Comparison of ENCODE assay signal across 19 cellular contexts in genomic region chr7:158825628-158826289, GRCh38. TPM values are rescaled to one million over a fixed set of nuclear protein-coding genes. Genes with fewer than 3 reads are reported as not detected.
A peak's percentile ranks its signal among the peaks of the same experiment; 100 is the strongest.
DNase-seq lines count a peak whose midpoint lies in the region; ATAC-seq, FAIRE-seq and TF ChIP-seq lines count a peak whose summit lies in the region.
"Had no signal": no experiment of that assay in that cellular context is flagged by ENCODE, and none has a peak within 500 bp of the region (broad histone marks: within the 10 kb centered on the region; RNA-seq: fewer than 3 reads in every experiment).

No MANE protein-coding gene starts in this region.

- WGBS in mammary epithelial cell (ENCODE audit: low coverage, missing lambda C conversion rate) = 99% methylated on average over 8 of the region's 8 CpGs
- WGBS in GM12878 (ENCODE audit: insufficient coverage, insufficient replicate concordance, low lambda C conversion rate, missing lambda C conversion rate) = 59% methylated on average over 8 of the region's 8 CpGs

- peak overlapping the region; percentile 30 for H3K27ac Mint-ChIP-seq in stimulated activated effector memory CD8-positive, alpha-beta T cell treated with anti-CD3 and anti-CD28 coated beads, Interleukin-12 subunit alpha, Interleukin-12 subunit beta, amount 100 ng/mL, for 72 hours

- in situ Hi-C loops in mammary epithelial cell (cut with MboI; ENCODE audit: low sequenced_read_pairs in 2 of 2) = no loop called here
- in situ Hi-C loops in GM12878 (cut with MboI) = no loop called here
- in situ Hi-C loops in HAP-1 (cut with MboI; ENCODE audit: low sequenced_read_pairs) = no loop called here

- no peaks in the 10 kb centered on the region for H3K27me3 ChIP-seq in mammary epithelial cell (ENCODE audit: insufficient read depth, low read length)
- H3K27me3 ChIP-seq in breast epithelium = no peaks in the 10 kb centered on the region
- no peaks in the 10 kb centered on the region for H3K27me3 ChIP-seq in Loucy (ENCODE audit: insufficient read depth, low read length, poor library complexity, severe bottlenecking)
- no peaks in the 10 kb centered on the region for H3K27me3 ChIP-seq in GM12878 (replicated peaks in 1 of 2; ENCODE audit: control insufficient read depth in 2 of 2, insufficient read depth in 2 of 2, low read length in 1 of 2)
- no peaks in the 10 kb centered on the region for H3K27me3 ChIP-seq in HAP-1 (ENCODE audit: low read depth)
- H3K27me3 ChIP-seq: neutrophil, suprapubic skin had no signal

- no peaks in the 10 kb centered on the region for H4K20me1 ChIP-seq in mammary epithelial cell (ENCODE audit: insufficient read depth, low read length)
- H4K20me1 ChIP-seq in Loucy (ENCODE audit: insufficient read depth, low read length, poor library complexity, severe bottlenecking) = peaks cover 9% of the 10 kb centered on the region
- H4K20me1 ChIP-seq in GM12878 (ENCODE audit: control insufficient read depth, insufficient read depth) = no peaks in the 10 kb centered on the region

- H3K9me3 ChIP-seq in mammary epithelial cell (replicated peaks; ENCODE audit: insufficient read depth, low read length) (no peaks in the 10 kb centered on the region), breast epithelium (no peaks in the 10 kb centered on the region), Loucy (ENCODE audit: insufficient read depth, low read depth, low read length) (no peaks in the 10 kb centered on the region), GM12878 (replicated peaks; ENCODE audit: control insufficient read depth, insufficient read depth, low read length) (no peaks in the 10 kb centered on the region), HAP-1 (no peaks in the 10 kb centered on the region)
- H3K9me3 ChIP-seq: neutrophil, suprapubic skin had no signal

- SMC1A ChIA-PET in GM12878 (lab: Charles Lee; ENCODE audit: uncharacterized antibody, unreplicated experiment) = interaction anchor here (1.3 kb wide), 1 partner anchor 38 kb away, joined by 4 read pairs; no protein-coding TSS in a partner anchor

- RAD21 ChIA-PET in GM12878 (lab: Charles Lee; ENCODE audit: unreplicated experiment) = interaction anchor here (0.6 to 5.2 kb wide), 3 partner anchors 38 to 151 kb away, joined by 3 to 27 read pairs (median 15); no protein-coding TSS in a partner anchor

- ATAC-seq in GM12878 = no peak
- no peak for ATAC-seq in stimulated activated effector memory CD8-positive, alpha-beta T cell treated with anti-CD3 and anti-CD28 coated beads, Interleukin-12 subunit alpha, Interleukin-12 subunit beta, amount 100 ng/mL, for 72 hours
- no peak for ATAC-seq in HG03469 (IDR thresholded peaks at IDR 0.05; ENCODE audit: unreplicated experiment)

- H3K4me3 ChIP-seq in mammary epithelial cell (replicated peaks in 1 of 3; ENCODE audit: insufficient read depth in 1 of 3, low read depth in 2 of 3, low read length in 3 of 3) = no peak overlapping the region
- no peak overlapping the region for H3K4me3 ChIP-seq in breast epithelium
- H3K4me3 ChIP-seq in Loucy (ENCODE audit: low read length, poor library complexity, severe bottlenecking) = peak overlapping the region; percentile 77
- H3K4me3 ChIP-seq in GM12878 = peak overlapping the region; percentile 30; the same call in 1 of the 2 replicates
- no peak overlapping the region for H3K4me3 ChIP-seq in HAP-1
- H3K4me3 ChIP-seq: suprapubic skin had no signal

- H3K4me1 ChIP-seq in mammary epithelial cell (ENCODE audit: insufficient read depth, low read length) = peaks cover 26% of the 10 kb centered on the region
- H3K4me1 ChIP-seq in breast epithelium = peaks cover 5 to 7% of the 10 kb centered on the region in 2 donors
- H3K4me1 ChIP-seq in Loucy (ENCODE audit: insufficient read depth, low read length, poor library complexity, severe bottlenecking) = peaks cover 63% of the 10 kb centered on the region
- peaks cover 21% of the 10 kb centered on the region for H3K4me1 ChIP-seq in GM12878 (ENCODE audit: control insufficient read depth, insufficient read depth, low read length)
- H3K4me1 ChIP-seq in HAP-1 = peaks cover 21% of the 10 kb centered on the region

- no peak for DNase-seq in mammary epithelial cell
- no peak for DNase-seq in breast epithelium (ENCODE audit: low spot score in 2 of 2)
- no peak for DNase-seq in GM12878 (ENCODE audit: low read depth, low spot score)
- DNase-seq in stimulated activated effector memory CD8-positive, alpha-beta T cell treated with anti-CD3 and anti-CD28 coated beads, Interleukin-12 subunit alpha, Interleukin-12 subunit beta, amount 100 ng/mL, for 72 hours (ENCODE audit: low spot score in 2 of 2) = no peak
- DNase-seq in T1000 (lab: John Stamatoyannopoulos, UW) = no peak
- no peak for DNase-seq in HAP-1 (ENCODE audit: low spot score in 2 of 2)
- DNase-seq: activated gamma-delta T cell treated with Interleukin-2 at 50 U/mL for 16 hours, H7, hippocampal formation, NCI-H187 treated with DMSO at 0.1 percent for 48 hours, NCI-H510A, retina, SHP77 had no signal

- H3K4me3 Mint-ChIP-seq in stimulated activated effector memory CD8-positive, alpha-beta T cell treated with anti-CD3 and anti-CD28 coated beads, Interleukin-12 subunit alpha, Interleukin-12 subunit beta, amount 100 ng/mL, for 72 hours = peak overlapping the region; percentile 47

- H3K79me2 ChIP-seq in mammary epithelial cell (ENCODE audit: insufficient read depth, low read length) = peaks cover 79% of the 10 kb centered on the region
- peaks cover 79% of the 10 kb centered on the region for H3K79me2 ChIP-seq in Loucy (ENCODE audit: insufficient read depth, low read length)
- peaks cover 55% of the 10 kb centered on the region for H3K79me2 ChIP-seq in GM12878 (ENCODE audit: control insufficient read depth, insufficient read depth, low read length)

- H3K4me2 ChIP-seq in mammary epithelial cell (ENCODE audit: insufficient read depth, low read depth, low read length) = no peak overlapping the region
- peak overlapping the region; percentile 93 for H3K4me2 ChIP-seq in Loucy (ENCODE audit: low read depth, low read length, poor library complexity, severe bottlenecking)
- peak overlapping the region; percentile 7; the same call in 1 of the 2 replicates for H3K4me2 ChIP-seq in GM12878 (ENCODE audit: control insufficient read depth, insufficient read depth)

- TF ChIP-seq POLR2A in breast epithelium (IDR thresholded peaks at IDR 0.05) (no peak), GM12878 (IDR thresholded peaks at IDR 0.05; ENCODE audit: low read depth, low read length) (no peak)

- peaks cover 53% of the 10 kb centered on the region for H3K4me1 Mint-ChIP-seq in stimulated activated effector memory CD8-positive, alpha-beta T cell treated with anti-CD3 and anti-CD28 coated beads, Interleukin-12 subunit alpha, Interleukin-12 subunit beta, amount 100 ng/mL, for 72 hours

- TF ChIP-seq RAD21 in GM12878 (IDR thresholded peaks at IDR 0.05; ENCODE audit: insufficient read depth, low read depth, low read length) = no peak

- no TSS peak for BruUV-seq in mammary epithelial cell (replicated peaks; lab: Mats Ljungman, UMichigan)
- BruUV-seq in GM12878 (replicated peaks; lab: Mats Ljungman, UMichigan) = no TSS peak

- H3K9ac ChIP-seq in mammary epithelial cell (ENCODE audit: insufficient read depth, low read length) = no peak overlapping the region
- peak overlapping the region; percentile 89 for H3K9ac ChIP-seq in Loucy (ENCODE audit: low read depth, low read length, poor library complexity, severe bottlenecking)
- no peak overlapping the region for H3K9ac ChIP-seq in GM12878 (ENCODE audit: control insufficient read depth, insufficient read depth, low read length)

- no peaks in the 10 kb centered on the region for H3K9me2 ChIP-seq in Loucy (replicated peaks; ENCODE audit: low read depth, low read length)

- H3K36me3 ChIP-seq in mammary epithelial cell (ENCODE audit: insufficient read depth, low read length) (no peaks in the 10 kb centered on the region), breast epithelium (no peaks in the 10 kb centered on the region), Loucy (ENCODE audit: insufficient read depth, low read length) (no peaks in the 10 kb centered on the region), GM12878 (ENCODE audit: control insufficient read depth in 2 of 2, insufficient read depth in 2 of 2, low read length in 1 of 2) (no peaks in the 10 kb centered on the region), HAP-1 (replicated peaks) (peaks cover 5% of the 10 kb centered on the region; the same call in 1 of the 2 replicates)
- H3K36me3 ChIP-seq: neutrophil, suprapubic skin had no signal

- FAIRE-seq in GM12878 (lab: Jason Lieb, UNC) = no peak
- FAIRE-seq: bronchial epithelial cell, HTR-8/SVneo had no signal

- peaks cover 27% of the 10 kb centered on the region for H3K36me3 Mint-ChIP-seq in stimulated activated effector memory CD8-positive, alpha-beta T cell treated with anti-CD3 and anti-CD28 coated beads, Interleukin-12 subunit alpha, Interleukin-12 subunit beta, amount 100 ng/mL, for 72 hours

- POLR2A ChIA-PET in GM12878 (lab: Charles Lee) = interaction anchor here (1.2 to 3.4 kb wide), 3 partner anchors 11 to 121 kb away, joined by 3 to 17 read pairs (median 3); partner anchors contain the start of gene NCAPG2

- TF ChIP-seq EP300 in GM12878 (IDR thresholded peaks at IDR 0.05; ENCODE audit: borderline replicate concordance in 1 of 2, control insufficient read depth in 1 of 2, low read depth in 2 of 2, low read length in 2 of 2) = no peak

- H3K9me3 Mint-ChIP-seq in stimulated activated effector memory CD8-positive, alpha-beta T cell treated with anti-CD3 and anti-CD28 coated beads, Interleukin-12 subunit alpha, Interleukin-12 subunit beta, amount 100 ng/mL, for 72 hours = no peaks in the 10 kb centered on the region

- peaks cover 11% of the 10 kb centered on the region; the same call in 1 of the 2 replicates for H3F3A ChIP-seq in Loucy (ENCODE audit: low read depth)

- no peak overlapping the region for H2AFZ ChIP-seq in mammary epithelial cell (ENCODE audit: low read depth, low read length)
- H2AFZ ChIP-seq in Loucy (ENCODE audit: low read length) = no peak overlapping the region
- H2AFZ ChIP-seq in GM12878 (ENCODE audit: control insufficient read depth, low read depth, low read length) = no peak overlapping the region

- intact Hi-C loops in mammary epithelial cell (cut with micrococcal nuclease) (no loop called here), breast epithelium (cut with DNase I; ENCODE audit: low total_unique reads) (no loop called here), GM12878 (cut with micrococcal nuclease; ENCODE audit: unreplicated experiment) (no loop called here)

- H3K27ac ChIP-seq in mammary epithelial cell (ENCODE audit: insufficient read depth, low read depth, low read length) = peak overlapping the region; percentile 24
- no peak overlapping the region for H3K27ac ChIP-seq in breast epithelium
- no peak overlapping the region for H3K27ac ChIP-seq in GM12878 (ENCODE audit: control insufficient read depth, insufficient read depth)
- H3K27ac ChIP-seq: neutrophil, suprapubic skin had no signal

- no peak for TF ChIP-seq CTCF in mammary epithelial cell (conservative IDR thresholded peaks at IDR 0.05 in 1 of 2, IDR thresholded peaks at IDR 0.05 in 1 of 2; ENCODE audit: extremely low read depth in 1 of 2, insufficient read depth in 1 of 2, low read depth in 1 of 2, low read length in 2 of 2)
- no peak for TF ChIP-seq CTCF in breast epithelium (IDR thresholded peaks at IDR 0.05)
- TF ChIP-seq CTCF in Loucy (conservative IDR thresholded peaks at IDR 0.05; ENCODE audit: low read length) = no peak
- no peak for TF ChIP-seq CTCF in GM12878 (IDR thresholded peaks at IDR 0.05 in 2 of 3, conservative IDR thresholded peaks at IDR 0.05 in 1 of 3; ENCODE audit: control insufficient read depth in 2 of 3, extremely low read depth in 1 of 3, insufficient read depth in 1 of 3, low read depth in 3 of 3, low read length in 3 of 3)

- dilution Hi-C loops in mammary epithelial cell (cut with HindIII; ENCODE audit: low sequenced_read_pairs) = no loop called here

- CTCF ChIA-PET in mammary epithelial cell (lab: Charles Lee; ENCODE audit: low non-redundant PET) = no interaction called here
- CTCF ChIA-PET in GM12878 (lab: Yijun Ruan, JAX) = interaction anchor here (0.6 to 1.5 kb wide), 5 partner anchors 10 to 128 kb away, joined by 3 to 6 read pairs (median 3); no protein-coding TSS in a partner anchor

RNA-seq across cellular contexts. Expression of gene ESYT2, which starts 3.5 kb away (rescaled TPM):
- 100 to 1,000 TPM in 1 of 2 donors, 10 to 100 TPM in 1; 78.9 to 101 TPM for total RNA-seq in mammary epithelial cell
- 60.5 TPM for polyA plus RNA-seq in mammary epithelial cell
- 84.7 TPM for polyA minus RNA-seq in mammary epithelial cell
- 100 to 1,000 TPM in 2 of 3 donors, 10 to 100 TPM in 1; 97.3 to 155 (median 115) TPM for total RNA-seq in breast epithelium
- 113 and 114 TPM in 2 replicates for total RNA-seq in GM12878 (2013; cell fraction: nucleolus; rRNA removed)
- 33.0 and 36.3 TPM in 2 replicates for total RNA-seq in GM12878 (2014; rRNA removed)
- 25.3 and 26.6 TPM in 2 replicates for total RNA-seq in GM12878 (2014; rRNA removed; fragmentation: Illumina TruSeq; extraction: Trizol)
- total RNA-seq in GM12878 (2021) = 24.7 and 25.8 TPM in 2 replicates
- polyA plus RNA-seq in GM12878 (2011; ENCODE audit: low read depth) = 14.5 TPM
- 44.6 and 53.2 TPM in 2 replicates for polyA plus RNA-seq in GM12878 (2011; rRNA removed)
- 32.6 and 32.8 TPM in 2 replicates for polyA plus RNA-seq in GM12878 (2011; cell fraction: cytosol; rRNA removed)
- polyA plus RNA-seq in GM12878 (2011; cell fraction: nucleus; rRNA removed) = 45.8 and 49.1 TPM in 2 replicates
- polyA plus RNA-seq in GM12878 (2012) = 18.7 and 24.3 TPM in 2 replicates
- polyA plus RNA-seq in GM12878 (2014; fragmentation: Illumina TruSeq; extraction: Trizol) = 22.7 and 23.8 TPM in 2 replicates
- polyA plus RNA-seq in GM12878 (2014; fragmentation: Nextera tagmentation; extraction: Ambion mirVana) = 1 to 10 TPM; 1.9 to 3.2 TPM
- polyA plus RNA-seq in GM12878 (2014; rRNA removed) = 19.1 and 20.1 TPM in 2 replicates
- polyA plus RNA-seq in GM12878 (2016; fragmentation: Nextera tagmentation; extraction: Ambion mirVana) = 10 to 100 TPM in 1 of 2 experiments, 1 to 10 TPM in 1; 2.8 to 19.7 TPM
- polyA minus RNA-seq in GM12878 (2011; rRNA and poly(A)+ RNA removed) = 50.8 and 59.8 TPM in 2 replicates
- polyA minus RNA-seq in GM12878 (2011; cell fraction: cytosol; rRNA and poly(A)+ RNA removed) = 30.4 and 30.6 TPM in 2 replicates
- 23.1 and 31.4 TPM in 2 replicates for polyA minus RNA-seq in GM12878 (2011; cell fraction: nucleus; rRNA and poly(A)+ RNA removed)

RNA-seq across cellular contexts. Expression of gene DYNC2I1, which starts 30.6 kb away (rescaled TPM):
- total RNA-seq in mammary epithelial cell = 10 to 100 TPM in 1 of 2 donors, 1 to 10 TPM in 1; 5.0 to 18.4 TPM
- polyA plus RNA-seq in mammary epithelial cell = 10.5 TPM
- polyA minus RNA-seq in mammary epithelial cell = 2.3 TPM
- total RNA-seq in breast epithelium = 10 to 100 TPM; 20.5 to 32.8 (median 22.9) TPM
- total RNA-seq in GM12878 (2013; cell fraction: nucleolus; rRNA removed) = 52.9 and 56.0 TPM in 2 replicates
- 5.7 and 6.7 TPM in 2 replicates for total RNA-seq in GM12878 (2014; rRNA removed)
- total RNA-seq in GM12878 (2014; rRNA removed; fragmentation: Illumina TruSeq; extraction: Trizol) = 4.6 and 5.8 TPM in 2 replicates
- 6.1 and 8.4 TPM in 2 replicates for total RNA-seq in GM12878 (2021)
- 4.0 TPM for polyA plus RNA-seq in GM12878 (2011; ENCODE audit: low read depth)
- 6.8 and 9.1 TPM in 2 replicates for polyA plus RNA-seq in GM12878 (2011; rRNA removed)
- polyA plus RNA-seq in GM12878 (2011; cell fraction: cytosol; rRNA removed) = 10.4 and 11.9 TPM in 2 replicates
- 36.4 and 38.5 TPM in 2 replicates for polyA plus RNA-seq in GM12878 (2011; cell fraction: nucleus; rRNA removed)
- polyA plus RNA-seq in GM12878 (2012) = 7.2 and 7.9 TPM in 2 replicates
- polyA plus RNA-seq in GM12878 (2014; fragmentation: Illumina TruSeq; extraction: Trizol) = 8.2 and 10.7 TPM in 2 replicates
- polyA plus RNA-seq in GM12878 (2014; fragmentation: Nextera tagmentation; extraction: Ambion mirVana) = 1 to 10 TPM in 1 of 2 experiments, under 1 TPM in 1; 0.42 to 1.4 TPM
- 11.4 and 16.3 TPM in 2 replicates for polyA plus RNA-seq in GM12878 (2014; rRNA removed)
- polyA plus RNA-seq in GM12878 (2016; fragmentation: Nextera tagmentation; extraction: Ambion mirVana) = 1 to 10 TPM; 9.6 to 9.9 TPM
- polyA minus RNA-seq in GM12878 (2011; rRNA and poly(A)+ RNA removed) = 4.9 and 7.1 TPM in 2 replicates
- 2.9 and 4.2 TPM in 2 replicates for polyA minus RNA-seq in GM12878 (2011; cell fraction: cytosol; rRNA and poly(A)+ RNA removed)
- 6.4 and 9.6 TPM in 2 replicates for polyA minus RNA-seq in GM12878 (2011; cell fraction: nucleus; rRNA and poly(A)+ RNA removed)

Comparison
In these comparisons a context has a peak if more than half of its experiments do, and no peak if none do; other contexts are left out.
1. H3K4me3 ChIP-seq: peak in Loucy (single experiment) and GM12878 (single experiment); none in mammary epithelial cell (0 of 3), breast epithelium (0 of 3) and HAP-1 (single experiment).